In the genomic region with DNA sequence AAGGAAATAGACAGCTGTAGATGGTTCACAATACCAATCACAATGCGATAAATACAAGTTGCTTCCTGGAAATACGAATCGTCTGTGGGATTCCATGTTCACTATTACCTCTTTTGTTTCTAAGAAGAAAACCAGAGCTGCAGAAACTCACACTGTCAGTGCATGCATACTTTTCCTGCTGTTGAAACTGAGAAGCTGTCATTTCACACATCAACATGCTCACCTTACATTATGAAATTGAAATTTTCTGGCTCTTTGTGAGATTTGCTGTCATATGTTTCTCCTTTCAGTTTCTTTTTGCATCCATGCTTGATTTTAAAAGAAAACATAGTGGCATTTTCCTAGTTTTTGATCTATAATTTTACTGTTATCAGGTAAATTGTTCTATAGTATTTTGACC, we compare ENCODE assay signal across 1 cellular context.
TF ChIP-seq lines count a peak whose summit lies in the region.

No MANE protein-coding gene starts in this region.

TF ChIP-seq in K562, 482 proteins besides CTCF, POLR2A, EP300 and RAD21 (continued from another document):
- TF ChIP-seq, protein P1, sequence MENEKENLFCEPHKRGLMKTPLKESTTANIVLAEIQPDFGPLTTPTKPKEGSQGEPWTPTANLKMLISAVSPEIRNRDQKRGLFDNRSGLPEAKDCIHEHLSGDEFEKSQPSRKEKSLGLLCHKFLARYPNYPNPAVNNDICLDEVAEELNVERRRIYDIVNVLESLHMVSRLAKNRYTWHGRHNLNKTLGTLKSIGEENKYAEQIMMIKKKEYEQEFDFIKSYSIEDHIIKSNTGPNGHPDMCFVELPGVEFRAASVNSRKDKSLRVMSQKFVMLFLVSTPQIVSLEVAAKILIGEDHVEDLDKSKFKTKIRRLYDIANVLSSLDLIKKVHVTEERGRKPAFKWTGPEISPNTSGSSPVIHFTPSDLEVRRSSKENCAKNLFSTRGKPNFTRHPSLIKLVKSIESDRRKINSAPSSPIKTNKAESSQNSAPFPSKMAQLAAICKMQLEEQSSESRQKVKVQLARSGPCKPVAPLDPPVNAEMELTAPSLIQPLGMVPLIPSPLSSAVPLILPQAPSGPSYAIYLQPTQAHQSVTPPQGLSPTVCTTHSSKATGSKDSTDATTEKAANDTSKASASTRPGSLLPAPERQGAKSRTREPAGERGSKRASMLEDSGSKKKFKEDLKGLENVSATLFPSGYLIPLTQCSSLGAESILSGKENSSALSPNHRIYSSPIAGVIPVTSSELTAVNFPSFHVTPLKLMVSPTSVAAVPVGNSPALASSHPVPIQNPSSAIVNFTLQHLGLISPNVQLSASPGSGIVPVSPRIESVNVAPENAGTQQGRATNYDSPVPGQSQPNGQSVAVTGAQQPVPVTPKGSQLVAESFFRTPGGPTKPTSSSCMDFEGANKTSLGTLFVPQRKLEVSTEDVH (IDR thresholded peaks at IDR 0.05; ENCODE audit: low read depth, partially characterized antibody), result no peak
- TF ChIP-seq MTA2 (IDR thresholded peaks at IDR 0.05; ENCODE audit: low read depth) (no peak), PML (IDR thresholded peaks at IDR 0.05; ENCODE audit: low read length) (no peak), KLF10 (CRISPR knock-in tag; IDR thresholded peaks at IDR 0.05) (no peak)
- TF ChIP-seq, protein P2, sequence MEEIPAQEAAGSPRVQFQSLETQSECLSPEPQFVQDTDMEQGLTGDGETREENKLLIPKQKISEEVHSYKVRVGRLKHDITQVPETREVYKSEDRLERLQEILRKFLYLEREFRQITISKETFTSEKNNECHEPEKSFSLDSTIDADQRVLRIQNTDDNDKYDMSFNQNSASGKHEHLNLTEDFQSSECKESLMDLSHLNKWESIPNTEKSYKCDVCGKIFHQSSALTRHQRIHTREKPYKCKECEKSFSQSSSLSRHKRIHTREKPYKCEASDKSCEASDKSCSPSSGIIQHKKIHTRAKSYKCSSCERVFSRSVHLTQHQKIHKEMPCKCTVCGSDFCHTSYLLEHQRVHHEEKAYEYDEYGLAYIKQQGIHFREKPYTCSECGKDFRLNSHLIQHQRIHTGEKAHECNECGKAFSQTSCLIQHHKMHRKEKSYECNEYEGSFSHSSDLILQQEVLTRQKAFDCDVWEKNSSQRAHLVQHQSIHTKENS (CRISPR knock-in tag; IDR thresholded peaks at IDR 0.05), result no peak
- TF ChIP-seq, protein P3, sequence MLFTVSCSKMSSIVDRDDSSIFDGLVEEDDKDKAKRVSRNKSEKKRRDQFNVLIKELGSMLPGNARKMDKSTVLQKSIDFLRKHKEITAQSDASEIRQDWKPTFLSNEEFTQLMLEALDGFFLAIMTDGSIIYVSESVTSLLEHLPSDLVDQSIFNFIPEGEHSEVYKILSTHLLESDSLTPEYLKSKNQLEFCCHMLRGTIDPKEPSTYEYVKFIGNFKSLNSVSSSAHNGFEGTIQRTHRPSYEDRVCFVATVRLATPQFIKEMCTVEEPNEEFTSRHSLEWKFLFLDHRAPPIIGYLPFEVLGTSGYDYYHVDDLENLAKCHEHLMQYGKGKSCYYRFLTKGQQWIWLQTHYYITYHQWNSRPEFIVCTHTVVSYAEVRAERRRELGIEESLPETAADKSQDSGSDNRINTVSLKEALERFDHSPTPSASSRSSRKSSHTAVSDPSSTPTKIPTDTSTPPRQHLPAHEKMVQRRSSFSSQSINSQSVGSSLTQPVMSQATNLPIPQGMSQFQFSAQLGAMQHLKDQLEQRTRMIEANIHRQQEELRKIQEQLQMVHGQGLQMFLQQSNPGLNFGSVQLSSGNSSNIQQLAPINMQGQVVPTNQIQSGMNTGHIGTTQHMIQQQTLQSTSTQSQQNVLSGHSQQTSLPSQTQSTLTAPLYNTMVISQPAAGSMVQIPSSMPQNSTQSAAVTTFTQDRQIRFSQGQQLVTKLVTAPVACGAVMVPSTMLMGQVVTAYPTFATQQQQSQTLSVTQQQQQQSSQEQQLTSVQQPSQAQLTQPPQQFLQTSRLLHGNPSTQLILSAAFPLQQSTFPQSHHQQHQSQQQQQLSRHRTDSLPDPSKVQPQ (CRISPR knock-in tag; IDR thresholded peaks at IDR 0.05; ENCODE audit: borderline replicate concordance), result no peak
- TF ChIP-seq, protein P4, sequence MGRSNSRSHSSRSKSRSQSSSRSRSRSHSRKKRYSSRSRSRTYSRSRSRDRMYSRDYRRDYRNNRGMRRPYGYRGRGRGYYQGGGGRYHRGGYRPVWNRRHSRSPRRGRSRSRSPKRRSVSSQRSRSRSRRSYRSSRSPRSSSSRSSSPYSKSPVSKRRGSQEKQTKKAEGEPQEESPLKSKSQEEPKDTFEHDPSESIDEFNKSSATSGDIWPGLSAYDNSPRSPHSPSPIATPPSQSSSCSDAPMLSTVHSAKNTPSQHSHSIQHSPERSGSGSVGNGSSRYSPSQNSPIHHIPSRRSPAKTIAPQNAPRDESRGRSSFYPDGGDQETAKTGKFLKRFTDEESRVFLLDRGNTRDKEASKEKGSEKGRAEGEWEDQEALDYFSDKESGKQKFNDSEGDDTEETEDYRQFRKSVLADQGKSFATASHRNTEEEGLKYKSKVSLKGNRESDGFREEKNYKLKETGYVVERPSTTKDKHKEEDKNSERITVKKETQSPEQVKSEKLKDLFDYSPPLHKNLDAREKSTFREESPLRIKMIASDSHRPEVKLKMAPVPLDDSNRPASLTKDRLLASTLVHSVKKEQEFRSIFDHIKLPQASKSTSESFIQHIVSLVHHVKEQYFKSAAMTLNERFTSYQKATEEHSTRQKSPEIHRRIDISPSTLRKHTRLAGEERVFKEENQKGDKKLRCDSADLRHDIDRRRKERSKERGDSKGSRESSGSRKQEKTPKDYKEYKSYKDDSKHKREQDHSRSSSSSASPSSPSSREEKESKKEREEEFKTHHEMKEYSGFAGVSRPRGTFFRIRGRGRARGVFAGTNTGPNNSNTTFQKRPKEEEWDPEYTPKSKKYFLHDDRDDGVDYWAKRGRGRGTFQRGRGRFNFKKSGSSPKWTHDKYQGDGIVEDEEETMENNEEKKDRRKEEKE (IDR thresholded peaks at IDR 0.05; ENCODE audit: borderline replicate concordance in 1 of 2, control insufficient read depth in 1 of 2, low read depth in 2 of 2, low read length in 1 of 2), result no peak
- TF ChIP-seq, protein P5, sequence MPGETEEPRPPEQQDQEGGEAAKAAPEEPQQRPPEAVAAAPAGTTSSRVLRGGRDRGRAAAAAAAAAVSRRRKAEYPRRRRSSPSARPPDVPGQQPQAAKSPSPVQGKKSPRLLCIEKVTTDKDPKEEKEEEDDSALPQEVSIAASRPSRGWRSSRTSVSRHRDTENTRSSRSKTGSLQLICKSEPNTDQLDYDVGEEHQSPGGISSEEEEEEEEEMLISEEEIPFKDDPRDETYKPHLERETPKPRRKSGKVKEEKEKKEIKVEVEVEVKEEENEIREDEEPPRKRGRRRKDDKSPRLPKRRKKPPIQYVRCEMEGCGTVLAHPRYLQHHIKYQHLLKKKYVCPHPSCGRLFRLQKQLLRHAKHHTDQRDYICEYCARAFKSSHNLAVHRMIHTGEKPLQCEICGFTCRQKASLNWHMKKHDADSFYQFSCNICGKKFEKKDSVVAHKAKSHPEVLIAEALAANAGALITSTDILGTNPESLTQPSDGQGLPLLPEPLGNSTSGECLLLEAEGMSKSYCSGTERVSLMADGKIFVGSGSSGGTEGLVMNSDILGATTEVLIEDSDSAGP (CRISPR knock-in tag; IDR thresholded peaks at IDR 0.05), result no peak
- TF ChIP-seq, protein P6, sequence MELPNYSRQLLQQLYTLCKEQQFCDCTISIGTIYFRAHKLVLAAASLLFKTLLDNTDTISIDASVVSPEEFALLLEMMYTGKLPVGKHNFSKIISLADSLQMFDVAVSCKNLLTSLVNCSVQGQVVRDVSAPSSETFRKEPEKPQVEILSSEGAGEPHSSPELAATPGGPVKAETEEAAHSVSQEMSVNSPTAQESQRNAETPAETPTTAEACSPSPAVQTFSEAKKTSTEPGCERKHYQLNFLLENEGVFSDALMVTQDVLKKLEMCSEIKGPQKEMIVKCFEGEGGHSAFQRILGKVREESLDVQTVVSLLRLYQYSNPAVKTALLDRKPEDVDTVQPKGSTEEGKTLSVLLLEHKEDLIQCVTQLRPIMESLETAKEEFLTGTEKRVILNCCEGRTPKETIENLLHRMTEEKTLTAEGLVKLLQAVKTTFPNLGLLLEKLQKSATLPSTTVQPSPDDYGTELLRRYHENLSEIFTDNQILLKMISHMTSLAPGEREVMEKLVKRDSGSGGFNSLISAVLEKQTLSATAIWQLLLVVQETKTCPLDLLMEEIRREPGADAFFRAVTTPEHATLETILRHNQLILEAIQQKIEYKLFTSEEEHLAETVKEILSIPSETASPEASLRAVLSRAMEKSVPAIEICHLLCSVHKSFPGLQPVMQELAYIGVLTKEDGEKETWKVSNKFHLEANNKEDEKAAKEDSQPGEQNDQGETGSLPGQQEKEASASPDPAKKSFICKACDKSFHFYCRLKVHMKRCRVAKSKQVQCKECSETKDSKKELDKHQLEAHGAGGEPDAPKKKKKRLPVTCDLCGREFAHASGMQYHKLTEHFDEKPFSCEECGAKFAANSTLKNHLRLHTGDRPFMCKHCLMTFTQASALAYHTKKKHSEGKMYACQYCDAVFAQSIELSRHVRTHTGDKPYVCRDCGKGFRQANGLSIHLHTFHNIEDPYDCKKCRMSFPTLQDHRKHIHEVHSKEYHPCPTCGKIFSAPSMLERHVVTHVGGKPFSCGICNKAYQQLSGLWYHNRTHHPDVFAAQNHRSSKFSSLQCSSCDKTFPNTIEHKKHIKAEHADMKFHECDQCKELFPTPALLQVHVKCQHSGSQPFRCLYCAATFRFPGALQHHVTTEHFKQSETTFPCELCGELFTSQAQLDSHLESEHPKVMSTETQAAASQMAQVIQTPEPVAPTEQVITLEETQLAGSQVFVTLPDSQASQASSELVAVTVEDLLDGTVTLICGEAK (IDR thresholded peaks at IDR 0.05), result no peak
- TF ChIP-seq, protein P6 (CRISPR knock-in tag; IDR thresholded peaks at IDR 0.05), result no peak
- TF ChIP-seq, protein P7, sequence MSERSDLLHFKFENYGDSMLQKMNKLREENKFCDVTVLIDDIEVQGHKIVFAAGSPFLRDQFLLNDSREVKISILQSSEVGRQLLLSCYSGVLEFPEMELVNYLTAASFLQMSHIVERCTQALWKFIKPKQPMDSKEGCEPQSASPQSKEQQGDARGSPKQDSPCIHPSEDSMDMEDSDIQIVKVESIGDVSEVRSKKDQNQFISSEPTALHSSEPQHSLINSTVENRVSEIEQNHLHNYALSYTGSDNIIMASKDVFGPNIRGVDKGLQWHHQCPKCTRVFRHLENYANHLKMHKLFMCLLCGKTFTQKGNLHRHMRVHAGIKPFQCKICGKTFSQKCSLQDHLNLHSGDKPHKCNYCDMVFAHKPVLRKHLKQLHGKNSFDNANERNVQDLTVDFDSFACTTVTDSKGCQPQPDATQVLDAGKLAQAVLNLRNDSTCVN (CRISPR knock-in tag; IDR thresholded peaks at IDR 0.05), result no peak
